Comparison of ENCODE assay signal across 2 cellular contexts in the genomic region with DNA sequence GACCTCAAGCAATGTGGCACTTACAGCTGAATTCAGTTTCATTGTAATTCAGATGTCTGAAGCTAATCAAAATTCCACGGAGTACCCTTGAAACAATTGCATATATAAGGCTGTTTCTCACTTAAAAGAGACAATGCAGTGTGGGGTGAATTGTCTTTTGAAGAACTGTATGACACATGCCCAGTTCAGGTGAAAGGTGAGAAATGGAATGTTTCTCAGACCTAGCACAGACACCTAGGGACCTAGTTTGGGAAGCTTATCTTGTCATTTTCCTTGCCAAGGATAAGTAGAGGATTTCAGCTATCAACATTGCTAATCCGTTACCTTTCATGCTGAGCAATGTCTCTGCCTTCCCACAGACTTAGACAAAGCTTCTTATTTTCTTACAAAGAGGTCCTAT.
TF ChIP-seq lines count a peak whose summit lies in the region.

No MANE protein-coding gene starts in this region.

TF ChIP-seq in A549, 52 proteins besides CTCF, POLR2A, EP300 and RAD21 (continued from another document):
- TF ChIP-seq, protein P1, sequence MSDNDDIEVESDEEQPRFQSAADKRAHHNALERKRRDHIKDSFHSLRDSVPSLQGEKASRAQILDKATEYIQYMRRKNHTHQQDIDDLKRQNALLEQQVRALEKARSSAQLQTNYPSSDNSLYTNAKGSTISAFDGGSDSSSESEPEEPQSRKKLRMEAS (IDR thresholded peaks at IDR 0.05): no peak
- no peak for TF ChIP-seq EHF (CRISPR knock-in tag; IDR thresholded peaks at IDR 0.05)
- TF ChIP-seq, protein P2, sequence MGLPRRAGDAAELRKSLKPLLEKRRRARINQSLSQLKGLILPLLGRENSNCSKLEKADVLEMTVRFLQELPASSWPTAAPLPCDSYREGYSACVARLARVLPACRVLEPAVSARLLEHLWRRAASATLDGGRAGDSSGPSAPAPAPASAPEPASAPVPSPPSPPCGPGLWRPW (IDR thresholded peaks at IDR 0.05): no peak
TF ChIP-seq in A549: peak in this region for 0.

TF ChIP-seq in HCT116, 20 proteins besides CTCF, POLR2A, EP300 and RAD21 (continued from another document):
- TF ChIP-seq, protein P3, sequence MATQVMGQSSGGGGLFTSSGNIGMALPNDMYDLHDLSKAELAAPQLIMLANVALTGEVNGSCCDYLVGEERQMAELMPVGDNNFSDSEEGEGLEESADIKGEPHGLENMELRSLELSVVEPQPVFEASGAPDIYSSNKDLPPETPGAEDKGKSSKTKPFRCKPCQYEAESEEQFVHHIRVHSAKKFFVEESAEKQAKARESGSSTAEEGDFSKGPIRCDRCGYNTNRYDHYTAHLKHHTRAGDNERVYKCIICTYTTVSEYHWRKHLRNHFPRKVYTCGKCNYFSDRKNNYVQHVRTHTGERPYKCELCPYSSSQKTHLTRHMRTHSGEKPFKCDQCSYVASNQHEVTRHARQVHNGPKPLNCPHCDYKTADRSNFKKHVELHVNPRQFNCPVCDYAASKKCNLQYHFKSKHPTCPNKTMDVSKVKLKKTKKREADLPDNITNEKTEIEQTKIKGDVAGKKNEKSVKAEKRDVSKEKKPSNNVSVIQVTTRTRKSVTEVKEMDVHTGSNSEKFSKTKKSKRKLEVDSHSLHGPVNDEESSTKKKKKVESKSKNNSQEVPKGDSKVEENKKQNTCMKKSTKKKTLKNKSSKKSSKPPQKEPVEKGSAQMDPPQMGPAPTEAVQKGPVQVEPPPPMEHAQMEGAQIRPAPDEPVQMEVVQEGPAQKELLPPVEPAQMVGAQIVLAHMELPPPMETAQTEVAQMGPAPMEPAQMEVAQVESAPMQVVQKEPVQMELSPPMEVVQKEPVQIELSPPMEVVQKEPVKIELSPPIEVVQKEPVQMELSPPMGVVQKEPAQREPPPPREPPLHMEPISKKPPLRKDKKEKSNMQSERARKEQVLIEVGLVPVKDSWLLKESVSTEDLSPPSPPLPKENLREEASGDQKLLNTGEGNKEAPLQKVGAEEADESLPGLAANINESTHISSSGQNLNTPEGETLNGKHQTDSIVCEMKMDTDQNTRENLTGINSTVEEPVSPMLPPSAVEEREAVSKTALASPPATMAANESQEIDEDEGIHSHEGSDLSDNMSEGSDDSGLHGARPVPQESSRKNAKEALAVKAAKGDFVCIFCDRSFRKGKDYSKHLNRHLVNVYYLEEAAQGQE (IDR thresholded peaks at IDR 0.05; ENCODE audit: low read depth): no peak
- TF ChIP-seq ZFX (IDR thresholded peaks at IDR 0.05) (no peak), SIN3A (IDR thresholded peaks at IDR 0.05; ENCODE audit: low read depth) (no peak), TCF7L2 (IDR thresholded peaks at IDR 0.05; ENCODE audit: borderline replicate concordance, extremely low read depth, insufficient read depth, insufficient read length) (no peak), EGR1 (IDR thresholded peaks at IDR 0.05; ENCODE audit: low read depth) (no peak), CBX3 (IDR thresholded peaks at IDR 0.05; ENCODE audit: low read depth) (no peak)
- TF ChIP-seq, protein P1 (IDR thresholded peaks at IDR 0.05): no peak
